Comparison of ENCODE assay signal across 8 cellular contexts in the genomic region with DNA sequence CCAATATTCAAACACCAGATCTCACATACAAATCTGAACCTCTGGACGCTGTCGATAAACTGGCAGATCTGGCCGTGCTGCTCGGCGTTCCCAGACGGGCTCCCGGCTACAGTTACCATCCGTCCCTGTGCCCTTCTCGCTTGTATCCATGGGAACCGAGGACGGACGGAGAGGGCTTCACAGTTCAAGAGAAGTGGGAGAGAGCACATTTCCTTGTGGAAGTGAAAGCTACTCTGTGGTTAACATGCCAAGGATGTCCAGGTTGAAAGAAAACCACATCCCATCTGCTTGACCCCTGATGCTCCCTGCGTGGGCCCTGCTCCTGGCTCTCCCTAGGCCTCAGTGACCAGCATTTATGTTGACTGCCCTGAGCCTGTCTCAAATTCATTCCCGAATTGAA. TPM values are rescaled to one million over a fixed set of nuclear protein-coding genes. Genes with fewer than 3 reads are reported as not detected.
DNase-seq lines count a peak whose midpoint lies in the region; ATAC-seq, FAIRE-seq and TF ChIP-seq lines count a peak whose summit lies in the region.

No MANE protein-coding gene starts in this region.

- H3K27me3 Mint-ChIP-seq in CD14-positive monocyte (ENCODE audit: low read depth in 3 of 3) = peaks cover 24 to 44% (median 26%) of the 10 kb centered on the region in 3 donors
- H3K27me3 Mint-ChIP-seq in endothelial cell (ENCODE audit: unreplicated experiment) = peaks cover 32% of the 10 kb centered on the region

- CTCF ChIA-PET in PC-3 (lab: Charles Lee) = no interaction called here

- no peak for FAIRE-seq in GM12892 (lab: Jason Lieb, UNC)

- H3K9ac ChIP-seq in PC-3 (ENCODE audit: low read length) = no peak overlapping the region

- H4K20me1 ChIP-seq in PC-3 (ENCODE audit: low read length) = no peaks in the 10 kb centered on the region

- no peak overlapping the region for H2AFZ ChIP-seq in PC-3 (ENCODE audit: low read length)

- TF ChIP-seq CTCF in CD14-positive monocyte (IDR thresholded peaks at IDR 0.05) (no peak), PC-3 (conservative IDR thresholded peaks at IDR 0.05; ENCODE audit: low read depth, low read length) (no peak), endothelial cell (IDR thresholded peaks at IDR 0.05; ENCODE audit: unreplicated experiment) (no peak), omental fat pad (IDR thresholded peaks at IDR 0.05) (no peak)

- peaks cover 3% of the 10 kb centered on the region for H3F3A ChIP-seq in PC-3 (ENCODE audit: low read length, unreplicated experiment)

- peak overlapping the region; percentile 69 to 92 (median 89) for H3K27ac Mint-ChIP-seq in CD14-positive monocyte
- H3K27ac Mint-ChIP-seq in endothelial cell (ENCODE audit: unreplicated experiment) = peak overlapping the region; percentile 83

- no peaks in the 10 kb centered on the region for H3K9me2 ChIP-seq in PC-3 (replicated peaks; ENCODE audit: low read length)

- no peak overlapping the region for H3K4me2 ChIP-seq in PC-3 (ENCODE audit: low read length)

- no peak overlapping the region for H3K27ac ChIP-seq in PC-3 (ENCODE audit: low read length)

- H3K36me3 Mint-ChIP-seq in CD14-positive monocyte (peaks cover 34 to 39% of the 10 kb centered on the region in 2 donors), endothelial cell (ENCODE audit: low read depth, unreplicated experiment) (peaks cover 31% of the 10 kb centered on the region)

- no peaks in the 10 kb centered on the region for H3K4me1 ChIP-seq in PC-3 (ENCODE audit: insufficient read depth, low read length)

- intact Hi-C loops in CD14-positive monocyte (cut with micrococcal nuclease) (no loop called here), PC-3 (cut with micrococcal nuclease) (no loop called here)

- DNase-seq in CD14-positive monocyte (ENCODE audit: low spot score) = no peak
- peak; percentile 1 for DNase-seq in PC-3
- no peak for DNase-seq in endothelial cell (ENCODE audit: low spot score)
- no peak for DNase-seq in omental fat pad (ENCODE audit: low spot score)
- DNase-seq in GM12892 (ENCODE audit: insufficient read length) = no peak
- no peak for DNase-seq in stimulated activated CD4-positive, alpha-beta T cell treated with anti-CD3 and anti-CD28 coated beads, Interleukin-4, amount 100 ng/mL, for 24 hours

- H3K9me3 Mint-ChIP-seq in CD14-positive monocyte (peaks cover 0 to 12% (median 0%) of the 10 kb centered on the region in 7 donors), endothelial cell (ENCODE audit: unreplicated experiment) (no peaks in the 10 kb centered on the region)

- POLR2A ChIA-PET in PC-3 (lab: Charles Lee; ENCODE audit: unreplicated experiment) = no interaction called here

- H3K4me1 Mint-ChIP-seq in CD14-positive monocyte (peaks cover 51% of the 10 kb centered on the region), endothelial cell (ENCODE audit: unreplicated experiment) (peaks cover 22% of the 10 kb centered on the region)

- no peaks in the 10 kb centered on the region for H3K9me3 ChIP-seq in PC-3 (ENCODE audit: low read length)

- H3K4me3 Mint-ChIP-seq in CD14-positive monocyte (peak overlapping the region; percentile 37 to 59), endothelial cell (ENCODE audit: unreplicated experiment) (peak overlapping the region; percentile 74)

- no peak for TF ChIP-seq POLR2A in GM12892 (IDR thresholded peaks at IDR 0.05; ENCODE audit: low read depth, low read length)

- ATAC-seq in PC-3 (no peak), omental fat pad (ENCODE audit: low FRiP score) (peak; percentile 24), GM18909 (IDR thresholded peaks at IDR 0.05; ENCODE audit: poor library complexity, unreplicated experiment) (no peak), HG03280 (IDR thresholded peaks at IDR 0.05; ENCODE audit: unreplicated experiment) (no peak)

- no peaks in the 10 kb centered on the region for H3K79me2 ChIP-seq in PC-3 (ENCODE audit: low read length)

- no peak overlapping the region for H3K4me3 ChIP-seq in PC-3 (ENCODE audit: low read length)

- BruUV-seq in PC-3 (replicated peaks; lab: Mats Ljungman, UMichigan) = no TSS peak

- H3K27me3 ChIP-seq in PC-3 (ENCODE audit: low read length) = no peaks in the 10 kb centered on the region

- no peaks in the 10 kb centered on the region; the same call in 1 of the 2 replicates for H3K36me3 ChIP-seq in PC-3 (ENCODE audit: low read depth, low read length)

RNA-seq across cellular contexts. Expression of gene DBN1, which starts 6.3 kb away (rescaled TPM):
- polyA plus RNA-seq in CD14-positive monocyte = 1 to 10 TPM in 1 of 2 donors, under 1 TPM in 1; 0.71 to 1.6 TPM
- total RNA-seq in PC-3 (2014; rRNA removed) = 127 and 207 TPM in 2 replicates
- 315 TPM for total RNA-seq in endothelial cell (ENCODE audit: unreplicated experiment)
- 10 to 100 TPM; 33.5 to 78.5 (median 38.3) TPM for total RNA-seq in omental fat pad
- polyA plus RNA-seq in GM12892 (2012; ENCODE audit: missing spikeins) = 6.8 TPM

RNA-seq across cellular contexts. Expression of gene PDLIM7, which starts 17.6 kb away (rescaled TPM):
- polyA plus RNA-seq in CD14-positive monocyte = 10 to 100 TPM; 21.6 to 27.2 TPM
- 159 and 195 TPM in 2 replicates for total RNA-seq in PC-3 (2014; rRNA removed)
- total RNA-seq in endothelial cell (ENCODE audit: unreplicated experiment) = 238 TPM
- 10 to 100 TPM; 20.0 to 63.2 (median 34.2) TPM for total RNA-seq in omental fat pad
- 12.2 TPM for polyA plus RNA-seq in GM12892 (2012; ENCODE audit: missing spikeins)

RNA-seq across cellular contexts. Expression of gene DOK3, which starts 29.9 kb away (rescaled TPM):
- 10 to 100 TPM; 62.8 to 98.3 TPM for polyA plus RNA-seq in CD14-positive monocyte
- total RNA-seq in PC-3 (2014; rRNA removed) (6.2 and 11.7 TPM in 2 replicates), endothelial cell (ENCODE audit: unreplicated experiment) (51.4 TPM), omental fat pad (10 to 100 TPM in 3 of 4 donors, 1 to 10 TPM in 1; 7.4 to 41.0 (median 16.3) TPM)
- 27.7 TPM for polyA plus RNA-seq in GM12892 (2012; ENCODE audit: missing spikeins)

RNA-seq across cellular contexts. Expression of gene PRR7, which starts 33.2 kb away (rescaled TPM):
- 1 to 10 TPM; 1.8 to 2.1 TPM for polyA plus RNA-seq in CD14-positive monocyte
- total RNA-seq in PC-3 (2014; rRNA removed) (40.6 and 47.2 TPM in 2 replicates), endothelial cell (ENCODE audit: unreplicated experiment) (0.97 TPM), omental fat pad (1 to 10 TPM in 3 of 4 donors, not detected in 1; 1.6 to 2.8 (median 2.1) TPM)
- 0.34 TPM for polyA plus RNA-seq in GM12892 (2012; ENCODE audit: missing spikeins)

RNA-seq across cellular contexts. Expression of gene DDX41, which starts 37.0 kb away (rescaled TPM):
- 10 to 100 TPM; 44.9 to 70.3 TPM for polyA plus RNA-seq in CD14-positive monocyte
- total RNA-seq in PC-3 (2014; rRNA removed) (260 and 318 TPM in 2 replicates), endothelial cell (ENCODE audit: unreplicated experiment) (125 TPM), omental fat pad (10 to 100 TPM; 66.2 to 93.7 (median 73.6) TPM)
- polyA plus RNA-seq in GM12892 (2012; ENCODE audit: missing spikeins) = 112 TPM
